ENCODE assay signal across 13 cellular contexts in genomic region chr4:113666386-113667114, GRCh38.
"Had no signal": no experiment of that assay in that cellular context is flagged by ENCODE, and none has a peak within 500 bp of the region (broad histone marks: within the 10 kb centered on the region; RNA-seq: fewer than 3 reads in every experiment).

No MANE protein-coding gene starts in this region.

- H3K4me3 ChIP-seq: mucosa of descending colon, sigmoid colon had no signal

- H3K9me3 Mint-ChIP-seq: activated naive CD4-positive, alpha-beta T cell treated with anti-CD3 and anti-CD28 coated beads, Interleukin-2, amount 50 U/mL, for 72 hours; endodermal cell; immature natural killer cell; naive thymus-derived CD8-positive, alpha-beta T cell; T-helper 2 cell treated with Interferon-gamma antibody and Interleukin-4, amounts not matched to agents 5 μg/mL and 100 μg/mL, for 36 hours had no signal

- H3K9me3 ChIP-seq: mucosa of descending colon, sigmoid colon had no signal

- H3K27me3 ChIP-seq: sigmoid colon had no signal

- DNase-seq: activated CD4-positive, alpha-beta T cell treated with anti-CD3 and anti-CD28 coated beads for 4 hours; activated effector memory CD4-positive, alpha-beta T cell treated with Interleukin-2 at 50 U/mL for 16 hours; activated T-cell treated with anti-CD3 and anti-CD28 coated beads for 4 hours; amniotic stem cell; endodermal cell; immature natural killer cell; mucosa of descending colon; naive thymus-derived CD8-positive, alpha-beta T cell; sigmoid colon; stimulated activated CD4-positive, alpha-beta T cell treated with anti-CD3 and anti-CD28 coated beads, Interleukin-2, amount 100 ng/mL, for 24 hours; stimulated activated naive CD4-positive, alpha-beta T cell had no signal

- H3K27ac Mint-ChIP-seq: activated naive CD4-positive, alpha-beta T cell treated with anti-CD3 and anti-CD28 coated beads, Interleukin-2, amount 50 U/mL, for 72 hours; endodermal cell; naive thymus-derived CD8-positive, alpha-beta T cell; T-helper 2 cell treated with Interferon-gamma antibody and Interleukin-4, amounts not matched to agents 5 μg/mL and 100 μg/mL, for 36 hours had no signal

- ATAC-seq: activated naive CD4-positive, alpha-beta T cell treated with anti-CD3 and anti-CD28 coated beads, Interleukin-2, amount 50 U/mL, for 72 hours; mucosa of descending colon; naive thymus-derived CD8-positive, alpha-beta T cell had no signal

- H3K4me3 Mint-ChIP-seq: endodermal cell; immature natural killer cell; naive thymus-derived CD8-positive, alpha-beta T cell; T-helper 2 cell treated with Interferon-gamma antibody and Interleukin-4, amounts not matched to agents 5 μg/mL and 100 μg/mL, for 36 hours had no signal

- H3K27ac ChIP-seq: sigmoid colon had no signal

- H3K27me3 Mint-ChIP-seq: naive thymus-derived CD8-positive, alpha-beta T cell had no signal
